In the genomic region with DNA sequence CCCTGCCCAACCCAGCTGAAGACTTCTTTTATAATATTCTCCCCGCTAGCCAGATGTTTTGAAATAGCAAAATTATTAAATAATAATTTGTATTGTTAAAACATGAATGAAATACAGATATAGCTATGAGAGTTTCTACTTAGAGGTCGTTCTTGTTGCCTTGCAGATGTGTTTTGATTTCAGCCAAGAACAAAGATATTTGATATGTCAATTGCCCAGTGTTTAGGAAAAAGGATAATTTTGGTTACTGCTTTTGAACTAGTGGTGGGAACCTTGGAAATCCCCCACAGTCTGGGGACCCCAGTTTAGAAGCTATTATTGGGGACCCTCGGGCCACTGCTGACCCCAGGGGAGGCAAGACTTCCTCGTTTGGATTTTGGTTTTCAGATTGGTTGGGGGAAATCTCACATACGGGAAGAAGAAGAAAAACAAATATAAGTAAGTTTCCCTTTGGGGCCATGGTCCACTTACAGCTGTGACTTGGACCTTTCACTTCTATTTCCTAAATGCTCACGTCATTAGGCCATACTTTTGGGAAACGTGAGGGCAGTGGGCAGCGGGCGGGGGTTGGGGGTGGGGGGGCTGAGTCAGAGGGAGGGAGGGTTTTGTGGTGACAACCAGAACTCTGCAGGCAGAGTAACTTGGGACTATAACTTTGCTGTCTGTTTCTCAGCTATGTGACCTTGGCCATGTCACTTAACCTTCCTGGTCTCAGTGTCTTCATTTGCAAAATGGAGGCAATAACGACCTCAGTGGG, we compare ENCODE assay signal across 1 cellular context.
TF ChIP-seq lines count a peak whose summit lies in the region.

No MANE protein-coding gene starts in this region.

TF ChIP-seq in GM12878, 131 proteins besides CTCF, POLR2A, EP300 and RAD21 (continued from another document):
- TF ChIP-seq BHLHE40 (IDR thresholded peaks at IDR 0.05; ENCODE audit: borderline replicate concordance in 1 of 2, low read depth in 2 of 2, low read length in 1 of 2) (peak; percentile 52 to 73), CBX5 (IDR thresholded peaks at IDR 0.05; ENCODE audit: low read depth) (no peak), IKZF2 (IDR thresholded peaks at IDR 0.05) (peak in 1 of 2 experiments; percentile 28; a peak in 1 of 4 replicates), NR2F1 (conservative IDR thresholded peaks at IDR 0.05) (0 out of 2 replicates have a peak, but pooled peaks have one; percentile 46), EED (IDR thresholded peaks at IDR 0.05; ENCODE audit: low read depth) (peak; percentile 58; the same call in 1 of the 2 replicates), MEF2B (IDR thresholded peaks at IDR 0.05; ENCODE audit: partially characterized antibody, poor library complexity, severe bottlenecking) (peak; percentile 80), CREB1 (IDR thresholded peaks at IDR 0.05; ENCODE audit: low read depth) (0 out of 2 replicates have a peak, but pooled peaks have one; percentile 35), RELA (IDR thresholded peaks at IDR 0.05; ENCODE audit: borderline replicate concordance, partially characterized antibody) (peak; percentile 30), NFIC (IDR thresholded peaks at IDR 0.05; ENCODE audit: low read depth, low read length) (0 out of 2 replicates have a peak, but pooled peaks have one; percentile 12)
- TF ChIP-seq, protein P1, sequence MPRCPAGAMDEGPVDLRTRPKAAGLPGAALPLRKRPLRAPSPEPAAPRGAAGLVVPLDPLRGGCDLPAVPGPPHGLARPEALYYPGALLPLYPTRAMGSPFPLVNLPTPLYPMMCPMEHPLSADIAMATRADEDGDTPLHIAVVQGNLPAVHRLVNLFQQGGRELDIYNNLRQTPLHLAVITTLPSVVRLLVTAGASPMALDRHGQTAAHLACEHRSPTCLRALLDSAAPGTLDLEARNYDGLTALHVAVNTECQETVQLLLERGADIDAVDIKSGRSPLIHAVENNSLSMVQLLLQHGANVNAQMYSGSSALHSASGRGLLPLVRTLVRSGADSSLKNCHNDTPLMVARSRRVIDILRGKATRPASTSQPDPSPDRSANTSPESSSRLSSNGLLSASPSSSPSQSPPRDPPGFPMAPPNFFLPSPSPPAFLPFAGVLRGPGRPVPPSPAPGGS (IDR thresholded peaks at IDR 0.05; ENCODE audit: borderline replicate concordance, insufficient read depth, low read depth, low read length, poor library complexity, severe bottlenecking) = no peak
